8 cellular contexts compared by ENCODE assay signal in genomic region chr1:207004931-207005830, GRCh38. TPM values are rescaled to one million over a fixed set of nuclear protein-coding genes. Genes with fewer than 3 reads are reported as not detected.
DNase-seq lines count a peak whose midpoint lies in the region; ATAC-seq lines count a peak whose summit lies in the region.

No MANE protein-coding gene starts in this region.

- no peak overlapping the region for H3K4me3 ChIP-seq in right cardiac atrium (ENCODE audit: low read length)

- no peaks in the 10 kb centered on the region for H3K4me1 ChIP-seq in right cardiac atrium (ENCODE audit: control insufficient read depth, insufficient read depth, low read length)

- intact Hi-C loops in right cardiac atrium (cut with DNase I), result no loop called here

- WGBS in right cardiac atrium, result 41% methylated on average over 9 of the region's 9 CpGs

- H3K27me3 ChIP-seq in right cardiac atrium (ENCODE audit: control insufficient read depth, insufficient read depth), result no peaks in the 10 kb centered on the region

- peak in 1 of 2 donors; percentile 71 for ATAC-seq in right cardiac atrium

- H3K27ac ChIP-seq in right cardiac atrium (ENCODE audit: low read length), result no peak overlapping the region

- peak; percentile 50 for DNase-seq in DMS153 (lab: John Stamatoyannopoulos, UW)
- DNase-seq in HPDE6-E6E7 (ENCODE audit: extremely low spot score), result peak; percentile 54
- peak; percentile 77 for DNase-seq in OCI-M1 (lab: John Stamatoyannopoulos, UW)
- peak; percentile 79 for DNase-seq in amniotic epithelial cell (ENCODE audit: low read depth)
- DNase-seq in right cardiac atrium, result peak; percentile 40 to 67 (median 44)
- peak; percentile 44 to 55 for DNase-seq in stimulated activated CD4-positive, alpha-beta T cell treated with anti-CD3 and anti-CD28 coated beads, Interleukin-2, amount 100 ng/mL, for 24 hours
- DNase-seq in NK-92 (lab: John Stamatoyannopoulos, UW; ENCODE audit: unreplicated experiment), result no peak
- DNase-seq in OCI-M2 (lab: John Stamatoyannopoulos, UW; ENCODE audit: unreplicated experiment), result no peak

- H3K9me3 ChIP-seq in right cardiac atrium (ENCODE audit: control insufficient read depth, low read length), result no peaks in the 10 kb centered on the region

RNA-seq across cellular contexts. Expression of gene C1orf116, which starts 27.4 kb away (rescaled TPM):
- under 1 TPM in 3 of 4 donors, not detected in 1; 0.06 to 0.14 (median 0.08) TPM for total RNA-seq in right cardiac atrium
- 0.05 TPM for polyA plus RNA-seq in right cardiac atrium

RNA-seq across cellular contexts. Expression of gene FCAMR, which starts 34.9 kb away (rescaled TPM):
- total RNA-seq in right cardiac atrium, result not detected
- polyA plus RNA-seq in right cardiac atrium, result not detected

RNA-seq across cellular contexts. Expression of gene YOD1, which starts 45.8 kb away (rescaled TPM):
- total RNA-seq in right cardiac atrium, result 1 to 10 TPM; 4.6 to 5.0 (median 4.8) TPM
- polyA plus RNA-seq in right cardiac atrium, result 1.6 TPM

RNA-seq across cellular contexts. Expression of gene PFKFB2, which starts 47.9 kb away (rescaled TPM):
- 10 to 100 TPM; 16.4 to 29.7 (median 21.7) TPM for total RNA-seq in right cardiac atrium
- 9.4 TPM for polyA plus RNA-seq in right cardiac atrium

RNA-seq across cellular contexts. Expression of gene PIGR, which starts 58.9 kb away (rescaled TPM):
- total RNA-seq in right cardiac atrium, result under 1 TPM in 3 of 4 donors, not detected in 1; 0.09 to 0.59 (median 0.17) TPM
- 0.23 TPM for polyA plus RNA-seq in right cardiac atrium

Comparison
In these comparisons a context has a peak if more than half of its experiments do, and no peak if none do; other contexts are left out.
1. DNase-seq: peak in DMS153 (single experiment), HPDE6-E6E7 (single experiment), OCI-M1 (single experiment), amniotic epithelial cell (single experiment), right cardiac atrium (3 of 3) and stimulated activated CD4-positive, alpha-beta T cell treated with anti-CD3 and anti-CD28 coated beads, Interleukin-2, amount 100 ng/mL, for 24 hours (2 of 2); none in NK-92 (single experiment) and OCI-M2 (single experiment).